ENCODE assay signal across 8 cellular contexts in the genomic region with DNA sequence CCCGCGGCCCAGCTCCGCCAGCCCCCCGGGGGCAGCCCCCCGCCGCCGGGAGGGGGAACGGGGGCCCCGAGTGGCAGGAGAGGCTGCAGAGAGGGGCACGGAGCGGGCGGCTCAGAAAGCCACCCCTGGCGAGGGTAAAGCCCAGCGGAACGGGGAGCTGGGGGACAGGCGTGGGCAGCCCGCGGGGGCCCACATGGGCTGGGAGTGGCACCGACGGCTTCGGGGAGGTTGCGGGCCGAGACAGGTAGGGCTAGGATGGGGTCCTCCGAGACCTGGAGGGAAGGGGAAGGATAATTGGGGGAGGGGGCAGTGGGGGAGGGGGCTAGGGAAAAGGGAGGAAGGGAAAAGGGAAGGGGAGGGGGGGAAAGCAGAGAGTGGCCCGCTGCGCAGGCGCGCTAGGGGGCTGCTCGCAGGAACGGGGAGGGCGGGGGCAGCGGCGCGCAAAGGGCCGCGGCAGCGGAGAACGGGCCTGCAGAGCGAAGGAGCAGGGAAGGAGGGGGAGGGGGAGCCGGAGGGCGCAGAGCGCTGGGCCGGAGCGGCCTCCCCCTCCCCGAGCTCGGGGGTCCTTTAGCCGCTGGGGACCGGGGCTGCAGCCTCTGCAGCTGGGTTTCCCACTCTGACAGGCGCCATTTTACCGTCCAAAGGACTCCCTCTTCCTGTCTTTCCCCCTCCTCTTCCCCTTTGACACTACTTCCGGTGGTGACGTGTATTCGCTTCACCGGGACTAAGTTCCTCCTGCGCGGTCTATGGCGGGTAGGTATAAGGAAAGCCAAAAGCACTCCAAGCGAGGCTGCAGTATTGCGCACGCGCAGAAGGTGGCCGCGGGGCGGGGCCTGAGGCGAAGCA. TPM values are rescaled to one million over a fixed set of nuclear protein-coding genes. Genes with fewer than 3 reads are reported as not detected.
A peak's percentile ranks its signal among the peaks of the same experiment; 100 is the strongest.
DNase-seq lines count a peak whose midpoint lies in the region; ATAC-seq, FAIRE-seq and TF ChIP-seq lines count a peak whose summit lies in the region.

A gene (minus strand): TSS at position 405 of the 846 bp plus-strand sequence. CDS start 438 bp downstream, outside the sequence.

- no peak for TF ChIP-seq CTCF in GM12875 (IDR thresholded peaks at IDR 0.05; ENCODE audit: borderline replicate concordance, insufficient read depth, low read depth, low read length)
- no peak for TF ChIP-seq CTCF in cardiac muscle cell (IDR thresholded peaks at IDR 0.05; ENCODE audit: low read depth, low read length)
- TF ChIP-seq CTCF in pancreas (IDR thresholded peaks at IDR 0.05): no peak
- TF ChIP-seq CTCF in thyroid gland (IDR thresholded peaks at IDR 0.05): no peak

- H3K4me1 ChIP-seq in adipocyte (ENCODE audit: control insufficient read depth, insufficient read depth, low read length) (peaks cover 28% of the 10 kb centered on the region), cardiac muscle cell (ENCODE audit: low read depth) (peaks cover 19% of the 10 kb centered on the region), pancreas (peaks cover 8 to 27% (median 11%) of the 10 kb centered on the region in 3 donors), thyroid gland (peaks cover 20 to 32% of the 10 kb centered on the region in 2 donors)

- 1% methylated on average over 39 to 65 of the region's 65 CpGs for WGBS in pancreas, 2 donors
- 1 to 2% methylated on average over 33 to 38 of the region's 65 CpGs for WGBS in thyroid gland, 2 donors

- peak within 1 kb of the TSS; percentile 97 for H3K9ac ChIP-seq in adipocyte (ENCODE audit: low read length)

- intact Hi-C loops in pancreas (cut with DNase I): no loop called here
- intact Hi-C loops in thyroid gland (cut with DNase I): no loop called here

- H3K27me3 ChIP-seq in adipocyte (replicated peaks; ENCODE audit: control insufficient read depth, insufficient read depth, low read length) (no peaks in the 10 kb centered on the region), cardiac muscle cell (no peaks in the 10 kb centered on the region), pancreas (no peaks in the 10 kb centered on the region), thyroid gland (no peaks in the 10 kb centered on the region)

- DNase-seq in NCI-H1436 (lab: John Stamatoyannopoulos, UW) (peak; percentile 97), T follicular helper cell (ENCODE audit: low read depth) (peak; percentile 99), adipocyte (ENCODE audit: low read depth) (peak; percentile 99), cardiac muscle cell (ENCODE audit: low read depth in 1 of 2, low spot score in 1 of 2) (peak; percentile 98 to 100), pancreas (peak; percentile 98 to 100 (median 98)), thyroid gland (peak; percentile 97 to 98)

- peak; percentile 85 for ATAC-seq in HG02798 (IDR thresholded peaks at IDR 0.05; ENCODE audit: poor library complexity, unreplicated experiment)
- ATAC-seq in pancreas: peak; percentile 87 to 93 (median 90)

- FAIRE-seq in pancreas (lab: Jason Lieb, UNC): peak; percentile 97

- H3K9me3 ChIP-seq in adipocyte (ENCODE audit: control insufficient read depth, low read length) (no peaks in the 10 kb centered on the region), cardiac muscle cell (ENCODE audit: low read depth) (no peaks in the 10 kb centered on the region), pancreas (no peaks in the 10 kb centered on the region), thyroid gland (no peaks in the 10 kb centered on the region)

- H3K36me3 ChIP-seq in adipocyte (ENCODE audit: control insufficient read depth, insufficient read depth, low read length, severe bottlenecking): peaks cover 26% of the 10 kb centered on the region
- H3K36me3 ChIP-seq in cardiac muscle cell: peaks cover 8% of the 10 kb centered on the region
- peaks cover 0 to 15% (median 6%) of the 10 kb centered on the region in 3 donors for H3K36me3 ChIP-seq in pancreas
- H3K36me3 ChIP-seq in thyroid gland: peaks cover 15% of the 10 kb centered on the region in 2 donors

- H3K27ac ChIP-seq in cardiac muscle cell (peak within 1 kb of the TSS; percentile 99), pancreas (peak within 1 kb of the TSS; percentile 99 to 100 (median 100)), thyroid gland (peak within 1 kb of the TSS; percentile 98 to 100 (median 98))

- H3K4me3 ChIP-seq in GM12875 (ENCODE audit: low read depth, low read length): peak within 1 kb of the TSS; percentile 99
- peak within 1 kb of the TSS; percentile 88 for H3K4me3 ChIP-seq in adipocyte (ENCODE audit: low read length)
- H3K4me3 ChIP-seq in cardiac muscle cell: peak within 1 kb of the TSS; percentile 69
- peak within 1 kb of the TSS; percentile 86 to 97 (median 90) for H3K4me3 ChIP-seq in pancreas
- H3K4me3 ChIP-seq in thyroid gland (replicated peaks in 1 of 3): peak within 1 kb of the TSS; percentile 71 to 98 (median 86)

- TF ChIP-seq POLR2A in thyroid gland (IDR thresholded peaks at IDR 0.05): peak; percentile 49 to 83

RNA-seq across cellular contexts. Expression of the gene that starts here (rescaled TPM):
- total RNA-seq in cardiac muscle cell (76.0 and 78.3 TPM in 2 replicates), pancreas (10 to 100 TPM; 42.0 to 75.2 (median 53.8) TPM), thyroid gland (10 to 100 TPM; 35.1 to 70.4 (median 48.4) TPM)
- polyA plus RNA-seq in cardiac muscle cell (92.5 and 98.6 TPM in 2 replicates), pancreas (10 to 100 TPM; 47.4 to 67.9 TPM)

Comparison
In these comparisons a context has a peak if more than half of its experiments do, and no peak if none do; other contexts are left out.
1. Peak in every context shown above with its lines: DNase-seq, ATAC-seq, H3K4me3 ChIP-seq and H3K27ac ChIP-seq.